Comparison of ENCODE assay signal across 4 cellular contexts in genomic region chr11:110467556-110467955, GRCh38.
TF ChIP-seq lines count a peak whose summit lies in the region.

No MANE protein-coding gene starts in this region.

TF ChIP-seq in SK-N-SH, 30 proteins besides CTCF, POLR2A, EP300 and RAD21:
- TF ChIP-seq ZBTB33 (IDR thresholded peaks at IDR 0.05; ENCODE audit: borderline replicate concordance, low read depth) (no peak), JUND (IDR thresholded peaks at IDR 0.05) (no peak)

TF ChIP-seq in SK-N-SH treated with all-trans-retinoic acid at 6 μM for 48 hours, 23 proteins besides CTCF, POLR2A, EP300 and RAD21:
- TF ChIP-seq ESRRG (CRISPR knock-in tag; IDR thresholded peaks at IDR 0.05) (no peak), ZNF70 (CRISPR knock-in tag; IDR thresholded peaks at IDR 0.05) (no peak), POU6F1 (CRISPR knock-in tag; IDR thresholded peaks at IDR 0.05; ENCODE audit: borderline replicate concordance, low read depth) (no peak), ZFP30 (CRISPR knock-in tag; IDR thresholded peaks at IDR 0.05) (no peak), ZNF565 (CRISPR knock-in tag; conservative IDR thresholded peaks at IDR 0.05; ENCODE audit: low read depth) (no peak), ARNTL (CRISPR knock-in tag; IDR thresholded peaks at IDR 0.05; ENCODE audit: borderline replicate concordance, low read depth) (no peak), TOX (CRISPR knock-in tag; IDR thresholded peaks at IDR 0.05; ENCODE audit: borderline replicate concordance) (no peak)

TF ChIP-seq in IMR-90, 13 proteins besides CTCF, POLR2A, EP300 and RAD21:
- TF ChIP-seq ELK1 (IDR thresholded peaks at IDR 0.05; ENCODE audit: borderline replicate concordance, low read depth, low read length), result no peak
- TF ChIP-seq CEBPB (IDR thresholded peaks at IDR 0.05; ENCODE audit: low read depth, low read length), result no peak
- TF ChIP-seq USF2 (IDR thresholded peaks at IDR 0.05; ENCODE audit: low read depth, low read length), result no peak
- TF ChIP-seq MAZ (IDR thresholded peaks at IDR 0.05; ENCODE audit: borderline replicate concordance, low read depth, low read length), result no peak
- TF ChIP-seq NFE2L2 (IDR thresholded peaks at IDR 0.05; ENCODE audit: low read depth, low read length), result no peak
- TF ChIP-seq CHD1 (IDR thresholded peaks at IDR 0.05; ENCODE audit: low read depth, low read length), result no peak
- TF ChIP-seq BHLHE40 (IDR thresholded peaks at IDR 0.05; ENCODE audit: low read depth, low read length), result no peak
- no peak for TF ChIP-seq MXI1 (IDR thresholded peaks at IDR 0.05; ENCODE audit: borderline replicate concordance, low read depth, low read length)
- no peak for TF ChIP-seq RCOR1 (IDR thresholded peaks at IDR 0.05; ENCODE audit: insufficient replicate concordance, low read length)
- TF ChIP-seq MAFK (IDR thresholded peaks at IDR 0.05; ENCODE audit: low read depth, low read length), result no peak
- TF ChIP-seq FOS (IDR thresholded peaks at IDR 0.05; ENCODE audit: low read depth, low read length), result no peak
- no peak for TF ChIP-seq RFX5 (IDR thresholded peaks at IDR 0.05; ENCODE audit: low read depth, low read length)
- no peak for TF ChIP-seq SMC3 (IDR thresholded peaks at IDR 0.05; ENCODE audit: low read depth, low read length)

TF ChIP-seq in WTC11, 78 proteins besides CTCF, POLR2A, EP300 and RAD21:
- TF ChIP-seq ZNF416 (CRISPR knock-in tag; IDR thresholded peaks at IDR 0.05) (no peak), USF2 (CRISPR knock-in tag; IDR thresholded peaks at IDR 0.05) (peak; percentile 41; the same call in 1 of the 2 replicates), ZSCAN18 (CRISPR knock-in tag; IDR thresholded peaks at IDR 0.05) (no peak), MLX (CRISPR knock-in tag; IDR thresholded peaks at IDR 0.05) (no peak), FOXP4 (CRISPR knock-in tag; IDR thresholded peaks at IDR 0.05) (no peak), HMGXB4 (CRISPR knock-in tag; IDR thresholded peaks at IDR 0.05) (no peak), ARID4B (CRISPR knock-in tag; IDR thresholded peaks at IDR 0.05; ENCODE audit: borderline replicate concordance) (no peak), E2F5 (CRISPR knock-in tag; IDR thresholded peaks at IDR 0.05) (no peak)
